1 cellular context compared by ENCODE assay signal in genomic region chr6:113856011-113856551, GRCh38.
TF ChIP-seq lines count a peak whose summit lies in the region.

No MANE protein-coding gene starts in this region.

TF ChIP-seq in HEK293, 187 proteins besides CTCF, POLR2A, EP300 and RAD21 (continued from another document):
- TF ChIP-seq AEBP2 (tag by site-specific recombination; IDR thresholded peaks at IDR 0.05; ENCODE audit: borderline replicate concordance) (no peak), ZNF776 (tag by site-specific recombination; IDR thresholded peaks at IDR 0.05; ENCODE audit: borderline replicate concordance) (no peak), ZNF529 (tag by site-specific recombination; IDR thresholded peaks at IDR 0.05; ENCODE audit: insufficient replicate concordance) (no peak)
